In the genomic region with DNA sequence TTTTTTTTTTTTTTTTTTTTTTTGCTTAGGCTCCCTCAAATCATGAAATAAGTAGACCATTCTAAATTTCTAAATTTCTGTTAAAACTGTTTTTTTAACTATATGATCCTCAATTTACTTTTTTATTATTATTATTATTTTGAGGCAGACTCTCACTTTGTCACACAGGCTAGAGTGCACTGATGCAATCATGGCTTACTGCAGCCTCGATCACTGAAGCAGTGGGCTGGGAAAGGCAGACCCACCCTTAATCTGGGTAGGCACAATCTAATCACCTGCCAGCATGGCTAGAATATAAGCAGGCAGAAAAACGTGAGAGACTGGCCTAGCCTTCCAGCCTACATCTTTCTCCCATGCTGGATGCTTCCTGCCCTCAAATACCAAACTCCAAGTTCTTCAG, we compare ENCODE assay signal across 13 cellular contexts. TPM values are rescaled to one million over a fixed set of nuclear protein-coding genes. Genes with fewer than 3 reads are reported as not detected.
DNase-seq lines count a peak whose midpoint lies in the region; ATAC-seq and TF ChIP-seq lines count a peak whose summit lies in the region.
"Had no signal": no experiment of that assay in that cellular context is flagged by ENCODE, and none has a peak within 500 bp of the region (broad histone marks: within the 10 kb centered on the region; RNA-seq: fewer than 3 reads in every experiment).

No MANE protein-coding gene starts in this region.

- H3K4me2 ChIP-seq in PC-9 = peak overlapping the region; percentile 93

- H3K4me1 Mint-ChIP-seq in MCF 10A (ENCODE audit: insufficient read depth, unreplicated experiment) = peaks cover 39% of the 10 kb centered on the region
- H3K4me1 Mint-ChIP-seq in central memory CD8-positive, alpha-beta T cell = peaks cover 58% of the 10 kb centered on the region
- H3K4me1 Mint-ChIP-seq in stimulated activated naive CD8-positive, alpha-beta T cell treated with anti-CD3 and anti-CD28 coated beads, Interleukin-15, amount 100 ng/mL, for 72 hours = peaks cover 63% of the 10 kb centered on the region

- ATAC-seq in central memory CD8-positive, alpha-beta T cell (replicated peaks; ENCODE audit: extremely low read depth, poor library complexity, severe bottlenecking) = no peak
- ATAC-seq in stimulated activated naive CD8-positive, alpha-beta T cell treated with anti-CD3 and anti-CD28 coated beads, Interleukin-15, amount 100 ng/mL, for 72 hours = no peak
- no peak for ATAC-seq in foreskin keratinocyte

- peak overlapping the region; percentile 92 for H3K27ac Mint-ChIP-seq in MCF 10A (ENCODE audit: low read depth, unreplicated experiment)
- H3K27ac Mint-ChIP-seq in central memory CD8-positive, alpha-beta T cell (ENCODE audit: low read depth) = no peak overlapping the region
- no peak overlapping the region for H3K27ac Mint-ChIP-seq in stimulated activated naive CD8-positive, alpha-beta T cell treated with anti-CD3 and anti-CD28 coated beads, Interleukin-15, amount 100 ng/mL, for 72 hours
- H3K27ac Mint-ChIP-seq: B cell had no signal

- peaks cover 72% of the 10 kb centered on the region for H3K79me2 ChIP-seq in PC-9 (ENCODE audit: low read depth)

- H3F3A ChIP-seq in PC-9 (ENCODE audit: insufficient read depth, low read depth) = peaks cover 26% of the 10 kb centered on the region

- no peaks in the 10 kb centered on the region for H3K9me3 Mint-ChIP-seq in MCF 10A (ENCODE audit: unreplicated experiment)
- no peaks in the 10 kb centered on the region for H3K9me3 Mint-ChIP-seq in central memory CD8-positive, alpha-beta T cell
- H3K9me3 Mint-ChIP-seq in stimulated activated naive CD8-positive, alpha-beta T cell treated with anti-CD3 and anti-CD28 coated beads, Interleukin-15, amount 100 ng/mL, for 72 hours = no peaks in the 10 kb centered on the region

- no peaks in the 10 kb centered on the region for H3K9me2 ChIP-seq in PC-9 (ENCODE audit: insufficient read depth)

- H4K20me1 ChIP-seq in PC-9 (ENCODE audit: insufficient read depth) = peaks cover 10% of the 10 kb centered on the region; the same call in 1 of the 2 replicates

- no peaks in the 10 kb centered on the region for H3K27me3 Mint-ChIP-seq in MCF 10A (ENCODE audit: insufficient read depth, unreplicated experiment)
- no peaks in the 10 kb centered on the region for H3K27me3 Mint-ChIP-seq in central memory CD8-positive, alpha-beta T cell
- H3K27me3 Mint-ChIP-seq in stimulated activated naive CD8-positive, alpha-beta T cell treated with anti-CD3 and anti-CD28 coated beads, Interleukin-15, amount 100 ng/mL, for 72 hours = no peaks in the 10 kb centered on the region
- H3K27me3 Mint-ChIP-seq: B cell had no signal

- CTCF ChIA-PET in MCF 10A (lab: Yijun Ruan, JAX) (no interaction called here), PC-9 (lab: Charles Lee) (no interaction called here)

- no peak overlapping the region for H3K4me3 ChIP-seq in breast epithelium
- peak overlapping the region; percentile 62; the same call in 1 of the 2 replicates for H3K4me3 ChIP-seq in PC-9
- H3K4me3 ChIP-seq: prostate gland had no signal

- H3K4me1 ChIP-seq in breast epithelium (peaks cover 0 to 9% of the 10 kb centered on the region in 2 donors), PC-9 (replicated peaks; ENCODE audit: insufficient read depth) (peaks cover 40% of the 10 kb centered on the region), foreskin keratinocyte (peaks cover 29% of the 10 kb centered on the region)

- H3K36me3 ChIP-seq in breast epithelium (no peaks in the 10 kb centered on the region), PC-9 (ENCODE audit: low read depth) (0 out of 2 replicates have a peak, but pooled peaks cover 4% of the 10 kb centered on the region)
- H3K36me3 ChIP-seq: prostate gland had no signal

- no peak for TF ChIP-seq POLR2A in breast epithelium (IDR thresholded peaks at IDR 0.05)

- H3K9me3 ChIP-seq in breast epithelium (no peaks in the 10 kb centered on the region), PC-9 (ENCODE audit: insufficient read depth, low read depth) (no peaks in the 10 kb centered on the region)
- H3K9me3 ChIP-seq: prostate gland had no signal

- H3K36me3 Mint-ChIP-seq in MCF 10A (ENCODE audit: insufficient read depth, unreplicated experiment) = peaks cover 5% of the 10 kb centered on the region
- H3K36me3 Mint-ChIP-seq in central memory CD8-positive, alpha-beta T cell (ENCODE audit: insufficient read depth) = peaks cover 10% of the 10 kb centered on the region

- intact Hi-C loops in MCF 10A (cut with micrococcal nuclease) (loop anchor here (5.0 kb wide), 1 partner anchor 141 kb away; a partner anchor contains a TSS), breast epithelium (cut with DNase I; ENCODE audit: low total_unique reads) (no loop called here), PC-9 (cut with micrococcal nuclease; ENCODE audit: unreplicated experiment) (no loop called here)

- DNase-seq in MCF 10A (ENCODE audit: unreplicated experiment) = no peak
- DNase-seq in breast epithelium (ENCODE audit: low spot score in 2 of 2) = no peak
- no peak for DNase-seq in PC-9
- no peak for DNase-seq in central memory CD8-positive, alpha-beta T cell (ENCODE audit: low spot score in 2 of 2)
- DNase-seq in stimulated activated naive CD8-positive, alpha-beta T cell treated with anti-CD3 and anti-CD28 coated beads, Interleukin-15, amount 100 ng/mL, for 72 hours = no peak
- no peak for DNase-seq in DMS79 treated with DMSO at 0.1 percent for 48 hours (lab: John Stamatoyannopoulos, UW)
- DNase-seq in foreskin keratinocyte = no peak
- DNase-seq in stimulated activated naive CD4-positive, alpha-beta T cell (lab: John Stamatoyannopoulos, UW) = no peak
- DNase-seq: islet precursor cell; NCI-H2029 treated with DMSO at 0.1 percent for 48 hours; stimulated activated CD4-positive, alpha-beta T cell treated with anti-CD3 and anti-CD28 coated beads, Interleukin-1b, Interleukin-23, amount 100 ng/mL, for 48 hours had no signal

- no TSS peak for BruUV-seq in MCF 10A (replicated peaks; lab: Mats Ljungman, UMichigan)
- no TSS peak for BruUV-seq in PC-9 (replicated peaks; lab: Mats Ljungman, UMichigan)

- POLR2A ChIA-PET in MCF 10A (lab: Yijun Ruan, JAX) (interaction anchor here (0.7 to 5.4 kb wide), 9 partner anchors 7 to 141 kb away, joined by 3 to 68 read pairs (median 4); a partner anchor contains a TSS), PC-9 (lab: Charles Lee; ENCODE audit: unreplicated experiment) (no interaction called here)

- H3K27ac ChIP-seq in breast epithelium (no peak overlapping the region), PC-9 (no peak overlapping the region), foreskin keratinocyte (no peak overlapping the region)
- H3K27ac ChIP-seq: prostate gland had no signal

- no peak for TF ChIP-seq CTCF in MCF 10A (IDR thresholded peaks at IDR 0.05; ENCODE audit: unreplicated experiment)
- no peak for TF ChIP-seq CTCF in breast epithelium (IDR thresholded peaks at IDR 0.05)
- no peak for TF ChIP-seq CTCF in PC-9 (conservative IDR thresholded peaks at IDR 0.05)
- no peak for TF ChIP-seq CTCF in foreskin keratinocyte (conservative IDR thresholded peaks at IDR 0.05)

- no peak overlapping the region for H2AFZ ChIP-seq in PC-9

- H3K27me3 ChIP-seq in breast epithelium (no peaks in the 10 kb centered on the region), PC-9 (ENCODE audit: insufficient read depth, low read depth) (no peaks in the 10 kb centered on the region), foreskin keratinocyte (no peaks in the 10 kb centered on the region)

- H3K4me3 Mint-ChIP-seq in MCF 10A (ENCODE audit: unreplicated experiment) = peak overlapping the region; percentile 97
- H3K4me3 Mint-ChIP-seq in central memory CD8-positive, alpha-beta T cell = peak overlapping the region; percentile 38
- H3K4me3 Mint-ChIP-seq in stimulated activated naive CD8-positive, alpha-beta T cell treated with anti-CD3 and anti-CD28 coated beads, Interleukin-15, amount 100 ng/mL, for 72 hours = peak overlapping the region; percentile 76 to 80

RNA-seq across cellular contexts. Expression of a gene that starts 2.4 kb away (rescaled TPM):
- 52.0 and 55.5 TPM in 2 replicates for total RNA-seq in MCF 10A (2022)
- total RNA-seq in breast epithelium = 10 to 100 TPM; 28.6 to 43.6 (median 37.0) TPM
- total RNA-seq in PC-9 (2021) = 83.6 and 83.9 TPM in 2 replicates
- 95.0 and 95.3 TPM in 2 replicates for total RNA-seq in foreskin keratinocyte
- polyA plus RNA-seq in foreskin keratinocyte = 46.0 and 50.6 TPM in 2 replicates

RNA-seq across cellular contexts. Expression of a gene that starts 14.0 kb away (rescaled TPM):
- total RNA-seq in MCF 10A (2022) (83.9 and 90.0 TPM in 2 replicates), breast epithelium (100 to 1,000 TPM in 1 of 3 donors, 10 to 100 TPM in 2; 78.3 to 106 (median 89.9) TPM), PC-9 (2021) (83.0 and 96.5 TPM in 2 replicates), foreskin keratinocyte (104 and 112 TPM in 2 replicates)
- polyA plus RNA-seq in foreskin keratinocyte = 63.6 and 78.5 TPM in 2 replicates

RNA-seq across cellular contexts. Expression of a gene that starts 37.0 kb away (rescaled TPM):
- total RNA-seq in MCF 10A (2022) (15.5 and 16.3 TPM in 2 replicates), breast epithelium (10 to 100 TPM; 15.1 to 17.7 (median 16.0) TPM), PC-9 (2021) (7.0 and 10.8 TPM in 2 replicates), foreskin keratinocyte (18.1 and 19.0 TPM in 2 replicates)
- polyA plus RNA-seq in foreskin keratinocyte = 6.1 and 7.2 TPM in 2 replicates

Comparison
In these comparisons a context has a peak if more than half of its experiments do, and no peak if none do; other contexts are left out.
1. H3K4me3 Mint-ChIP-seq: peak in every context shown above with its lines; median percentile 97 in MCF 10A; 78 in stimulated activated naive CD8-positive, alpha-beta T cell treated with anti-CD3 and anti-CD28 coated beads, Interleukin-15, amount 100 ng/mL, for 72 hours; 38 in central memory CD8-positive, alpha-beta T cell.